36 cellular contexts compared by ENCODE assay signal in genomic region chr7:48924433-48924832, GRCh38. TPM values are rescaled to one million over a fixed set of nuclear protein-coding genes. Genes with fewer than 3 reads are reported as not detected.
"Had no signal": no experiment of that assay in that cellular context is flagged by ENCODE, and none has a peak within 500 bp of the region (broad histone marks: within the 10 kb centered on the region; RNA-seq: fewer than 3 reads in every experiment).

Gene CDC14C, plus strand, starts transcription at chr7:48924547. Its CDS starts 126 bp downstream, at chr7:48924673.

- H3K36me3 Mint-ChIP-seq: activated naive CD4-positive, alpha-beta T cell treated with anti-CD3 and anti-CD28 coated beads, Interleukin-2, amount 10 ng/mL, durations not matched to agents 7 days and 5 days; activated naive CD4-positive, alpha-beta T cell treated with anti-CD3 and anti-CD28 coated beads, Interleukin-2, amount 50 U/mL, for 72 hours; activated naive CD8-positive, alpha-beta T cell treated with anti-CD3 and anti-CD28 coated beads, Interleukin-2, amount 10 ng/mL, durations not matched to agents 7 days and 5 days; brain had no signal

- H3K27ac Mint-ChIP-seq: activated B cell treated with CpG ODN at 0.5 μM for 24 hours; activated CD8-positive, alpha-beta T cell treated with anti-CD3 and anti-CD28 coated beads for 36 hours; activated naive CD4-positive, alpha-beta T cell treated with anti-CD3 and anti-CD28 coated beads, Interleukin-2, amount 10 ng/mL, durations not matched to agents 7 days and 5 days; activated naive CD4-positive, alpha-beta T cell treated with anti-CD3 and anti-CD28 coated beads, Interleukin-2, amount 50 U/mL, for 72 hours; activated naive CD8-positive, alpha-beta T cell treated with anti-CD3 and anti-CD28 coated beads, Interleukin-2, amount 10 ng/mL, durations not matched to agents 7 days and 5 days; activated T-helper 17 cell treated with anti-CD3 and anti-CD28 coated beads, Interleukin-2, amount 50 U/mL, for 72 hours; brain; effector memory CD8-positive, alpha-beta T cell; T-helper 17 cell; T-helper 2 cell treated with Interferon-gamma antibody and Interleukin-4, amounts not matched to agents 5 μg/mL and 100 μg/mL, for 36 hours had no signal

- H3K27ac ChIP-seq: ascending aorta, breast epithelium, cardiac muscle cell, epithelial cell of prostate, esophagus squamous epithelium, gastroesophageal sphincter, WERI-Rb-1 had no signal

- H3K4me1 Mint-ChIP-seq: activated B cell treated with CpG ODN at 0.5 μM for 24 hours; activated naive CD4-positive, alpha-beta T cell treated with anti-CD3 and anti-CD28 coated beads, Interleukin-2, amount 10 ng/mL, durations not matched to agents 7 days and 5 days; activated naive CD8-positive, alpha-beta T cell treated with anti-CD3 and anti-CD28 coated beads, Interleukin-2, amount 10 ng/mL, durations not matched to agents 7 days and 5 days; activated T-helper 17 cell treated with anti-CD3 and anti-CD28 coated beads, Interleukin-2, amount 50 U/mL, for 72 hours; brain; central memory CD8-positive, alpha-beta T cell; T-helper 17 cell had no signal

- DNase-seq: activated B cell treated with CpG ODN at 0.5 μM for 24 hours; activated CD4-positive, alpha-beta T cell treated with anti-CD3 and anti-CD28 coated beads for 48 hours; activated CD4-positive, alpha-beta T cell treated with anti-CD3 and anti-CD28 coated beads, Interleukin-2, amount 50 U/mL, for 1 hour; activated CD4-positive, alpha-beta T cell treated with anti-CD3 and anti-CD28 coated beads, Interleukin-2, amount 50 U/mL, for 48 hours; activated CD8-positive, alpha-beta memory T cell treated with anti-CD3 and anti-CD28 coated beads for 24 hours; activated CD8-positive, alpha-beta T cell treated with anti-CD3 and anti-CD28 coated beads for 36 hours; activated effector memory CD4-positive, alpha-beta T cell treated with Interleukin-2 at 50 U/mL for 16 hours; activated naive CD4-positive, alpha-beta T cell; activated naive CD4-positive, alpha-beta T cell treated with anti-CD3 and anti-CD28 coated beads, Interleukin-2, amount 10 ng/mL, durations not matched to agents 7 days and 5 days; activated naive CD8-positive, alpha-beta T cell treated with anti-CD3 and anti-CD28 coated beads, Interleukin-2, amount 10 ng/mL, durations not matched to agents 7 days and 5 days; activated T-cell treated with anti-CD3 and anti-CD28 coated beads, Interleukin-2, amount 50 U/mL, for 4 hours; cortex of kidney; dermis blood vessel endothelial cell; effector CD4-positive, alpha-beta T cell; effector memory CD8-positive, alpha-beta T cell; esophagus squamous epithelium; foreskin melanocyte; T-helper 1 cell; T-helper 17 cell; T1000; WERI-Rb-1 had no signal

- H3K9me3 ChIP-seq: ascending aorta, breast epithelium, esophagus squamous epithelium, gastroesophageal sphincter had no signal

- H3K36me3 ChIP-seq: ascending aorta, breast epithelium, cardiac muscle cell, esophagus squamous epithelium, gastroesophageal sphincter, WERI-Rb-1 had no signal

- H3K27me3 Mint-ChIP-seq: activated B cell treated with CpG ODN at 0.5 μM for 24 hours; activated CD8-positive, alpha-beta T cell treated with anti-CD3 and anti-CD28 coated beads for 36 hours; activated naive CD4-positive, alpha-beta T cell treated with anti-CD3 and anti-CD28 coated beads, Interleukin-2, amount 10 ng/mL, durations not matched to agents 7 days and 5 days; activated naive CD8-positive, alpha-beta T cell treated with anti-CD3 and anti-CD28 coated beads, Interleukin-2, amount 10 ng/mL, durations not matched to agents 7 days and 5 days; activated T-helper 17 cell treated with anti-CD3 and anti-CD28 coated beads, Interleukin-2, amount 50 U/mL, for 72 hours; brain; central memory CD8-positive, alpha-beta T cell; effector memory CD8-positive, alpha-beta T cell; T-helper 17 cell had no signal

- ATAC-seq: activated CD4-positive, CD25-positive, alpha-beta regulatory T cell treated with anti-CD3 and anti-CD28 coated beads, Interleukin-2, amount 50 U/mL, for 24 hours; activated CD8-positive, alpha-beta T cell treated with anti-CD3 and anti-CD28 coated beads for 36 hours; activated naive CD4-positive, alpha-beta T cell treated with anti-CD3 and anti-CD28 coated beads, Interleukin-2, amount 50 U/mL, for 72 hours; activated T-cell treated with anti-CD3 and anti-CD28 coated beads, Interleukin-2, amount 50 U/mL, for 4 hours; activated T-helper 17 cell treated with anti-CD3 and anti-CD28 coated beads, Interleukin-2, amount 50 U/mL, for 72 hours; effector memory CD8-positive, alpha-beta T cell; gastroesophageal sphincter; T-helper 17 cell had no signal

- H3K9me3 Mint-ChIP-seq: activated CD8-positive, alpha-beta T cell treated with anti-CD3 and anti-CD28 coated beads for 36 hours; central memory CD8-positive, alpha-beta T cell; T-helper 2 cell treated with Interferon-gamma antibody and Interleukin-4, amounts not matched to agents 5 μg/mL and 100 μg/mL, for 36 hours had no signal

- H3K4me3 Mint-ChIP-seq: activated B cell treated with CpG ODN at 0.5 μM for 24 hours; activated CD8-positive, alpha-beta T cell treated with anti-CD3 and anti-CD28 coated beads for 36 hours; activated naive CD4-positive, alpha-beta T cell treated with anti-CD3 and anti-CD28 coated beads, Interleukin-2, amount 10 ng/mL, durations not matched to agents 7 days and 5 days; activated naive CD8-positive, alpha-beta T cell treated with anti-CD3 and anti-CD28 coated beads, Interleukin-2, amount 10 ng/mL, durations not matched to agents 7 days and 5 days; activated T-cell treated with anti-CD3 and anti-CD28 coated beads, Interleukin-2, amount 50 U/mL, for 4 hours; activated T-helper 17 cell treated with anti-CD3 and anti-CD28 coated beads, Interleukin-2, amount 50 U/mL, for 72 hours; brain; central memory CD8-positive, alpha-beta T cell; effector memory CD8-positive, alpha-beta T cell; T-helper 17 cell; T-helper 2 cell treated with Interferon-gamma antibody and Interleukin-4, amounts not matched to agents 5 μg/mL and 100 μg/mL, for 36 hours had no signal

- H3K27me3 ChIP-seq: ascending aorta, breast epithelium, cardiac muscle cell, esophagus squamous epithelium, gastroesophageal sphincter had no signal

- H3K4me3 ChIP-seq: ascending aorta, breast epithelium, cardiac muscle cell, esophagus squamous epithelium, gastroesophageal sphincter had no signal

- H3K4me1 ChIP-seq: ascending aorta, breast epithelium, esophagus squamous epithelium, gastroesophageal sphincter had no signal

RNA-seq across cellular contexts. Expression of gene CDC14C, which starts in this region (rescaled TPM):
- total RNA-seq: activated B cell treated with CpG ODN at 0.5 μM for 24 hours; activated CD8-positive, alpha-beta T cell treated with anti-CD3 and anti-CD28 coated beads for 36 hours; activated naive CD4-positive, alpha-beta T cell treated with anti-CD3 and anti-CD28 coated beads, Interleukin-2, amount 50 U/mL, for 72 hours; activated naive CD8-positive, alpha-beta T cell treated with anti-CD3 and anti-CD28 coated beads, Interleukin-2, amount 10 ng/mL, durations not matched to agents 7 days and 5 days; activated T-cell treated with anti-CD3 and anti-CD28 coated beads, Interleukin-2, amount 50 U/mL, for 4 hours; activated T-helper 17 cell treated with anti-CD3 and anti-CD28 coated beads, Interleukin-2, amount 50 U/mL, for 72 hours; ascending aorta; breast epithelium; cardiac muscle cell; cerebellum; dermis blood vessel endothelial cell; endothelial cell of umbilical vein; esophagus squamous epithelium; gastroesophageal sphincter; glomerular endothelial cell; T-helper 17 cell had no signal
- polyA plus RNA-seq: endothelial cell of umbilical vein, esophagus had no signal
